Comparison of ENCODE assay signal across 27 cellular contexts in genomic region chr1:113648478-113648877, GRCh38.
"Had no signal": no experiment of that assay in that cellular context is flagged by ENCODE, and none has a peak within 500 bp of the region (broad histone marks: within the 10 kb centered on the region; RNA-seq: fewer than 3 reads in every experiment).

No MANE protein-coding gene starts in this region.

- FAIRE-seq: colon, endometrium, endothelial cell of umbilical vein, frontal cortex had no signal

- H3K27me3 ChIP-seq: colonic mucosa, dorsolateral prefrontal cortex, esophagus muscularis mucosa, esophagus squamous epithelium, foreskin keratinocyte, gastrocnemius medialis, gastroesophageal sphincter, heart left ventricle, heart right ventricle had no signal

- H3K9me3 ChIP-seq: colonic mucosa, esophagus muscularis mucosa, esophagus squamous epithelium, gastrocnemius medialis, gastroesophageal sphincter, heart left ventricle, heart right ventricle had no signal

- H3K4me3 ChIP-seq: colonic mucosa, coronary artery, dorsolateral prefrontal cortex, esophagus muscularis mucosa, esophagus squamous epithelium, gastrocnemius medialis, gastroesophageal sphincter, heart left ventricle, heart right ventricle had no signal

- H3K4me1 ChIP-seq: colonic mucosa, esophagus muscularis mucosa, esophagus squamous epithelium, foreskin keratinocyte, gastrocnemius medialis, gastroesophageal sphincter, heart left ventricle, heart right ventricle had no signal

- ATAC-seq: effector memory CD8-positive, alpha-beta T cell; foreskin keratinocyte; gastrocnemius medialis; gastroesophageal sphincter; heart left ventricle; heart right ventricle had no signal

- DNase-seq: colonic mucosa; cortex of kidney; dermis blood vessel endothelial cell; dorsolateral prefrontal cortex; effector CD4-positive, alpha-beta T cell; effector CD8-positive, alpha-beta T cell; effector memory CD4-positive, alpha-beta T cell; effector memory CD8-positive, alpha-beta T cell; endodermal cell; erythroblast; esophagus squamous epithelium; foreskin fibroblast; foreskin keratinocyte; foreskin melanocyte; gastrocnemius medialis; glutamatergic neuron; head of caudate nucleus; heart left ventricle; heart right ventricle had no signal

- H3K27ac ChIP-seq: colonic mucosa, coronary artery, dorsolateral prefrontal cortex, epithelial cell of prostate, esophagus muscularis mucosa, esophagus squamous epithelium, foreskin keratinocyte, gastrocnemius medialis, gastroesophageal sphincter, heart left ventricle, heart right ventricle had no signal

- H3K36me3 ChIP-seq: colonic mucosa, gastrocnemius medialis had no signal
